9 cellular contexts compared by ENCODE assay signal in the genomic region with DNA sequence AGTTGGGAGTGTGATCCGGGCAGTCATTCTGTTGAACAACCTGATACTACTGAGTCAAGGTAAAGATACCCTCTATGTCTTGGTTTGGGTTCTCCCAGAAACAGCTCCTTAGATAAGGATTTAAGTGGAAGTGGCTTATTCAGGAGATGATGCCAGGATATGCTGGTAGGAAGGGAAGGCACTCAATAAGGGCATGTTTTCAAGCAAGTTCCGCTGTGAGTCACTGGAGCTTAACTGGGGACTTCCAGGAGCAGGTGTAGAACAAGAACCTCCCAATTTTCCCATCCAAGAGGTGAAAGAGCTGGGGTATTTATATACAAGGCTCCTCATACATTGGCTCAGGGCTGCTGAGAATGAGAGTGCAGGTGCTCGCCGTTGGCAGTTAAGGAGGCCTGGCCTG.
"Had no signal": no experiment of that assay in that cellular context is flagged by ENCODE, and none has a peak within 500 bp of the region (broad histone marks: within the 10 kb centered on the region; RNA-seq: fewer than 3 reads in every experiment).

No MANE protein-coding gene starts in this region.

- H3K4me3 ChIP-seq: GM23248 had no signal

- H3K27ac Mint-ChIP-seq: IgD-negative memory B cell had no signal

- H2AFZ ChIP-seq: GM23248 had no signal

- H3K27ac ChIP-seq: GM23248, HL-60 had no signal

- H3K36me3 Mint-ChIP-seq: IgD-negative memory B cell had no signal

- H3K4me3 Mint-ChIP-seq: H9, IgD-negative memory B cell had no signal

- H3K9me3 Mint-ChIP-seq: H9, IgD-negative memory B cell had no signal

- DNase-seq: GM23248, GOT3, H9, HCEC 1CT, KBM-7 had no signal

- ATAC-seq: HepG2 had no signal

- FAIRE-seq: H54, HepG2 had no signal

- H3K9ac ChIP-seq: GM23248 had no signal
